34 cellular contexts compared by ENCODE assay signal in genomic region chr2:46421361-46421760, GRCh38. TPM values are rescaled to one million over a fixed set of nuclear protein-coding genes. Genes with fewer than 3 reads are reported as not detected.
"Had no signal": no experiment of that assay in that cellular context is flagged by ENCODE, and none has a peak within 500 bp of the region (broad histone marks: within the 10 kb centered on the region; RNA-seq: fewer than 3 reads in every experiment).

No MANE protein-coding gene starts in this region.

- H3K4me3 Mint-ChIP-seq: activated CD8-positive, alpha-beta T cell treated with anti-CD3 and anti-CD28 coated beads for 36 hours; activated naive CD4-positive, alpha-beta T cell treated with anti-CD3 and anti-CD28 coated beads, Interleukin-2, amount 10 ng/mL, durations not matched to agents 7 days and 5 days; activated naive CD8-positive, alpha-beta T cell treated with anti-CD3 and anti-CD28 coated beads for 36 hours; activated naive CD8-positive, alpha-beta T cell treated with anti-CD3 and anti-CD28 coated beads, Interleukin-2, amount 50 U/mL, for 24 hours; activated T-cell treated with anti-CD3 and anti-CD28 coated beads, Interleukin-2, amount 50 U/mL, for 4 hours; activated T-helper 1 cell treated with anti-CD3 and anti-CD28 coated beads, Interleukin-12 subunit alpha, Interleukin-12 subunit beta, Interleukin-2, Interleukin-4 antibody, amounts not matched to agents 30 ng/mL and 10 ng/mL and 1 ng/mL, durations not matched to agents 14 hours and 24 hours and 36 hours; effector memory CD8-positive, alpha-beta T cell had no signal

- H3K27ac Mint-ChIP-seq: activated CD8-positive, alpha-beta T cell treated with anti-CD3 and anti-CD28 coated beads for 36 hours; activated naive CD4-positive, alpha-beta T cell treated with anti-CD3 and anti-CD28 coated beads, Interleukin-2, amount 10 ng/mL, durations not matched to agents 7 days and 5 days; activated naive CD8-positive, alpha-beta T cell treated with anti-CD3 and anti-CD28 coated beads for 36 hours; activated naive CD8-positive, alpha-beta T cell treated with anti-CD3 and anti-CD28 coated beads, Interleukin-2, amount 50 U/mL, for 24 hours; activated T-helper 1 cell treated with anti-CD3 and anti-CD28 coated beads, Interleukin-12 subunit alpha, Interleukin-12 subunit beta, Interleukin-2, Interleukin-4 antibody, amounts not matched to agents 30 ng/mL and 10 ng/mL and 1 ng/mL, durations not matched to agents 14 hours and 24 hours and 36 hours; effector memory CD8-positive, alpha-beta T cell had no signal

- H3K36me3 Mint-ChIP-seq: activated naive CD4-positive, alpha-beta T cell treated with anti-CD3 and anti-CD28 coated beads, Interleukin-2, amount 10 ng/mL, durations not matched to agents 7 days and 5 days had no signal

- H3K4me3 ChIP-seq: adrenal gland, body of pancreas, esophagus muscularis mucosa, gastrocnemius medialis, heart left ventricle had no signal

- H3K4me1 ChIP-seq: adrenal gland, body of pancreas, esophagus muscularis mucosa, foreskin keratinocyte, gastrocnemius medialis, heart left ventricle had no signal

- ATAC-seq: activated CD8-positive, alpha-beta T cell treated with anti-CD3 and anti-CD28 coated beads for 36 hours; activated naive CD8-positive, alpha-beta T cell treated with anti-CD3 and anti-CD28 coated beads, Interleukin-2, amount 50 U/mL, for 24 hours; activated T-cell treated with anti-CD3 and anti-CD28 coated beads, Interleukin-2, amount 50 U/mL, for 4 hours; body of pancreas; effector memory CD8-positive, alpha-beta T cell; foreskin keratinocyte; gastrocnemius medialis; heart left ventricle had no signal

- H3K36me3 ChIP-seq: adrenal gland, esophagus muscularis mucosa, gastrocnemius medialis, heart left ventricle had no signal

- H3K9me3 ChIP-seq: adrenal gland, gastrocnemius medialis had no signal

- H3K27me3 Mint-ChIP-seq: activated CD8-positive, alpha-beta T cell treated with anti-CD3 and anti-CD28 coated beads for 36 hours; activated naive CD8-positive, alpha-beta T cell treated with anti-CD3 and anti-CD28 coated beads for 36 hours; activated naive CD8-positive, alpha-beta T cell treated with anti-CD3 and anti-CD28 coated beads, Interleukin-2, amount 50 U/mL, for 24 hours; effector memory CD8-positive, alpha-beta T cell had no signal

- H3K27me3 ChIP-seq: adrenal gland, body of pancreas, esophagus muscularis mucosa, foreskin keratinocyte, gastrocnemius medialis, heart left ventricle had no signal

- H3K4me1 Mint-ChIP-seq: activated naive CD4-positive, alpha-beta T cell treated with anti-CD3 and anti-CD28 coated beads, Interleukin-2, amount 10 ng/mL, durations not matched to agents 7 days and 5 days; activated naive CD8-positive, alpha-beta T cell treated with anti-CD3 and anti-CD28 coated beads for 36 hours; activated naive CD8-positive, alpha-beta T cell treated with anti-CD3 and anti-CD28 coated beads, Interleukin-2, amount 50 U/mL, for 24 hours had no signal

- H3K27ac ChIP-seq: adrenal gland, body of pancreas, esophagus muscularis mucosa, foreskin keratinocyte, gastrocnemius medialis, heart left ventricle had no signal

- DNase-seq: activated CD4-positive, alpha-beta T cell treated with anti-CD3 and anti-CD28 coated beads for 4 hours; activated CD4-positive, alpha-beta T cell treated with anti-CD3 and anti-CD28 coated beads, Interleukin-2, amount 50 U/mL, for 1 hour; activated CD4-positive, alpha-beta T cell treated with anti-CD3 and anti-CD28 coated beads, Interleukin-2, amount 50 U/mL, for 48 hours; activated CD4-positive, CD25-positive, alpha-beta regulatory T cell; activated CD4-positive, CD25-positive, alpha-beta regulatory T cell treated with anti-CD3 and anti-CD28 coated beads, Interleukin-2, amount 50 U/mL, for 72 hours; activated CD8-positive, alpha-beta memory T cell treated with anti-CD3 and anti-CD28 coated beads for 24 hours; activated CD8-positive, alpha-beta memory T cell treated with anti-CD3 and anti-CD28 coated beads, Interleukin-2, amount 50 U/mL, for 4 hours; activated CD8-positive, alpha-beta T cell treated with anti-CD3 and anti-CD28 coated beads for 36 hours; activated gamma-delta T cell; activated naive CD4-positive, alpha-beta T cell; activated naive CD4-positive, alpha-beta T cell treated with anti-CD3 and anti-CD28 coated beads, Interleukin-2, amount 10 ng/mL, durations not matched to agents 7 days and 5 days; activated naive CD8-positive, alpha-beta T cell treated with anti-CD3 and anti-CD28 coated beads for 36 hours; activated naive CD8-positive, alpha-beta T cell treated with anti-CD3 and anti-CD28 coated beads, Interleukin-2, amount 50 U/mL, for 24 hours; activated T-cell treated with anti-CD3 and anti-CD28 coated beads, Interleukin-2, amount 50 U/mL, for 4 hours; adrenal gland; amygdala; aorta; body of pancreas; caudate nucleus; cortex of kidney; dermis blood vessel endothelial cell; effector CD4-positive, alpha-beta T cell; effector memory CD8-positive, alpha-beta T cell; erythroblast; foreskin keratinocyte; gastrocnemius medialis; glutamatergic neuron; heart left ventricle; hypothalamus; T-helper 2 cell had no signal

RNA-seq across cellular contexts. Expression of gene TMEM247, which starts 58.0 kb away (rescaled TPM):
- total RNA-seq: activated CD8-positive, alpha-beta T cell treated with anti-CD3 and anti-CD28 coated beads for 36 hours; activated naive CD8-positive, alpha-beta T cell treated with anti-CD3 and anti-CD28 coated beads for 36 hours; activated T-cell treated with anti-CD3 and anti-CD28 coated beads, Interleukin-2, amount 50 U/mL, for 4 hours; activated T-helper 1 cell treated with anti-CD3 and anti-CD28 coated beads, Interleukin-12 subunit alpha, Interleukin-12 subunit beta, Interleukin-2, Interleukin-4 antibody, amounts not matched to agents 30 ng/mL and 10 ng/mL and 1 ng/mL, durations not matched to agents 14 hours and 24 hours and 36 hours; adrenal gland; aorta; body of pancreas; chondrocyte; dermis blood vessel endothelial cell; esophagus muscularis mucosa; foreskin keratinocyte; gastrocnemius medialis; heart left ventricle; T-helper 1 cell treated with Interleukin-12 subunit alpha and Interleukin-12 subunit beta and Interleukin-4 antibody, amounts not matched to agents 30 ng/mL and 1 ng/mL, for 36 hours had no signal
- polyA plus RNA-seq: adrenal gland, aorta, foreskin keratinocyte, heart left ventricle had no signal
